8 cellular contexts compared by ENCODE assay signal in the genomic region with DNA sequence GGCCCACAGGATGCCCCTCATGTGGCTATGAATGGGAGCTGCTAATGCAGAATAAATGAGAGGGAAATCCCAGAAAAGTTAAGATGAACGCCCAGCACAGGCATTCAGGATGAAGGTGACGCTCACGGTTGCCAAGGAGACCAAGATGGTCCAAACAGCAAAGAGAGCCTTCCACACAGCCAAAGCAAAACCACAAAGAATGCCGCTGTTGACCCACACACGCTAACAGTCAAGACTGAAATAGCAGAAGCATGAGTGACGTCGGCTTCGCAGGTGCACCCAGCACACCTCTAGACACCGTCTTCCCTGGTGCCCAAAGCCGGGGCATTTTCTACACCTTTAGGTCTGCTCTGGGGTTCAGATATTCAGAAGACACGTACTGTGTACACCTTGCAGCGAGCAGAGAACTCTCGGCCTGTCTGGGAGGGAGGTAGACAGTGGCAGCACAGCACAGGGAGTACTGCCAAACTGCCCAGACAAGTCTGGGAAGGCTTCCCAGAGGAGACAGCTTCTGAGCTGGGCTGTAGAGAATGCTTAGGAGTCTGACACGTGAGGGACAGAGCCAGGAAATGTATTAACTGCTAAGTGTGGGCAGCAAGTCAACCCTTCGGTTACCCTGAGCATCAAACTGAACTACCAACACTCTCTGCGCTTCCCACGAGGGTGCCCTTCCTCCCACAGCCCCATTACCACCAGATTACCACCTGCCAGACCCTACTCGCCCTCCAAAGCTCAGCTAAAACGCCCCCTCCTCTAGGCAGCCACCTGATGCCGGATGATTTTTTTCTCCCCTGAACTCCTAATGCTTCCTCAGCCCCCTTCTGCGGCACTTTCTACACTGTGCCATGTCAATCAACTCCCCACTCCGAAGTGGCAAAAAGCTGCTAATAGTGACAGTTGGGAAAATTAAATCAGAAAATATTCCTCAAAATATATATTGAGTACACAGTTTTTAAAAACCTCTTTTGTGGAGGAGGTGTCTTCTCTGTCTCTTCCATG. TPM values are rescaled to one million over a fixed set of nuclear protein-coding genes. Genes with fewer than 3 reads are reported as not detected.
DNase-seq lines count a peak whose midpoint lies in the region; ATAC-seq and TF ChIP-seq lines count a peak whose summit lies in the region.

No MANE protein-coding gene starts in this region.

- ATAC-seq in GM18909 (IDR thresholded peaks at IDR 0.05; ENCODE audit: poor library complexity, unreplicated experiment) (peak; percentile 75), HG03064 (IDR thresholded peaks at IDR 0.05; ENCODE audit: low read depth, unreplicated experiment) (peak; percentile 50), body of pancreas (peak; percentile 35), omental fat pad (ENCODE audit: low FRiP score) (no peak)

- H3K9me3 ChIP-seq in Peyer's patch: no peaks in the 10 kb centered on the region
- H3K9me3 ChIP-seq in body of pancreas: no peaks in the 10 kb centered on the region

- H3K27ac Mint-ChIP-seq in CD14-positive monocyte (peak overlapping the region; percentile 94 to 97 (median 96)), progenitor cell of endocrine pancreas (peak overlapping the region; percentile 79)

- intact Hi-C loops in CD14-positive monocyte (cut with micrococcal nuclease) (no loop called here), body of pancreas (cut with DNase I) (no loop called here)

- H3K4me3 Mint-ChIP-seq in CD14-positive monocyte (peak overlapping the region; percentile 63 to 78), progenitor cell of endocrine pancreas (ENCODE audit: low read depth) (no peak overlapping the region)

- H3K27me3 ChIP-seq in Peyer's patch (no peaks in the 10 kb centered on the region), body of pancreas (no peaks in the 10 kb centered on the region)

- H3K36me3 ChIP-seq in Peyer's patch: no peaks in the 10 kb centered on the region
- H3K36me3 ChIP-seq in body of pancreas (replicated peaks in 1 of 2; ENCODE audit: insufficient read depth in 1 of 2, low read depth in 2 of 2): no peaks in the 10 kb centered on the region

- TF ChIP-seq POLR2A in Peyer's patch (IDR thresholded peaks at IDR 0.05) (no peak), body of pancreas (IDR thresholded peaks at IDR 0.05) (no peak)

- DNase-seq in CD14-positive monocyte (ENCODE audit: low spot score) (peak; percentile 76), Peyer's patch (peak in 2 of 3 donors; percentile 80 to 87), body of pancreas (peak; percentile 32 to 67 (median 60)), progenitor cell of endocrine pancreas (ENCODE audit: low spot score, unreplicated experiment) (no peak), LoVo (ENCODE audit: low spot score) (no peak), omental fat pad (ENCODE audit: low spot score) (no peak)

- H3K27ac ChIP-seq in Peyer's patch: peak overlapping the region; percentile 58 to 73 (median 62)
- H3K27ac ChIP-seq in body of pancreas: peak overlapping the region; percentile 32 to 72 (median 63)

- H3K4me3 ChIP-seq in Peyer's patch (no peak overlapping the region), body of pancreas (no peak overlapping the region)

- peaks cover 0 to 2% (median 0%) of the 10 kb centered on the region in 7 donors for H3K9me3 Mint-ChIP-seq in CD14-positive monocyte
- H3K9me3 Mint-ChIP-seq in progenitor cell of endocrine pancreas (ENCODE audit: low read depth): no peaks in the 10 kb centered on the region

- H3K27me3 Mint-ChIP-seq in CD14-positive monocyte (ENCODE audit: low read depth in 3 of 3) (no peaks in the 10 kb centered on the region), progenitor cell of endocrine pancreas (no peaks in the 10 kb centered on the region)

- H3K36me3 Mint-ChIP-seq in CD14-positive monocyte (peaks cover 18 to 26% of the 10 kb centered on the region in 2 donors), progenitor cell of endocrine pancreas (ENCODE audit: insufficient read depth) (no peaks in the 10 kb centered on the region)

- TF ChIP-seq CTCF in CD14-positive monocyte (IDR thresholded peaks at IDR 0.05): no peak
- TF ChIP-seq CTCF in Peyer's patch (IDR thresholded peaks at IDR 0.05): no peak
- no peak for TF ChIP-seq CTCF in body of pancreas (IDR thresholded peaks at IDR 0.05)
- TF ChIP-seq CTCF in progenitor cell of endocrine pancreas (IDR thresholded peaks at IDR 0.05; ENCODE audit: unreplicated experiment): no peak
- no peak for TF ChIP-seq CTCF in omental fat pad (IDR thresholded peaks at IDR 0.05)

- WGBS in body of pancreas, 2 donors: 57 to 75% methylated on average over 22 of the region's 22 CpGs

- H3K4me1 ChIP-seq in Peyer's patch: peaks cover 5 to 50% (median 32%) of the 10 kb centered on the region in 4 donors
- H3K4me1 ChIP-seq in body of pancreas: peaks cover 28% of the 10 kb centered on the region

- H3K4me1 Mint-ChIP-seq in CD14-positive monocyte: peaks cover 94% of the 10 kb centered on the region
- H3K4me1 Mint-ChIP-seq in progenitor cell of endocrine pancreas (ENCODE audit: low read depth): peaks cover 48% of the 10 kb centered on the region

RNA-seq across cellular contexts. Expression of a gene that starts 50.1 kb away (rescaled TPM):
- 10 to 100 TPM; 11.6 to 12.3 TPM for polyA plus RNA-seq in CD14-positive monocyte
- total RNA-seq in Peyer's patch (100 to 1,000 TPM in 1 of 4 donors, 10 to 100 TPM in 3; 18.9 to 189 (median 77.2) TPM), body of pancreas (10 to 100 TPM; 36.3 to 57.4 TPM), progenitor cell of endocrine pancreas (78.1 and 85.5 TPM in 2 replicates), omental fat pad (10 to 100 TPM in 1 of 4 donors, 1 to 10 TPM in 3; 4.5 to 36.6 (median 9.4) TPM)

Comparison
In these comparisons a context has a peak if more than half of its experiments do, and no peak if none do; other contexts are left out.
1. DNase-seq: peak in CD14-positive monocyte (single experiment), Peyer's patch (2 of 3) and body of pancreas (4 of 4); none in progenitor cell of endocrine pancreas (single experiment), LoVo (single experiment) and omental fat pad (single experiment).